ENCODE assay signal across 1 cellular context in the genomic region with DNA sequence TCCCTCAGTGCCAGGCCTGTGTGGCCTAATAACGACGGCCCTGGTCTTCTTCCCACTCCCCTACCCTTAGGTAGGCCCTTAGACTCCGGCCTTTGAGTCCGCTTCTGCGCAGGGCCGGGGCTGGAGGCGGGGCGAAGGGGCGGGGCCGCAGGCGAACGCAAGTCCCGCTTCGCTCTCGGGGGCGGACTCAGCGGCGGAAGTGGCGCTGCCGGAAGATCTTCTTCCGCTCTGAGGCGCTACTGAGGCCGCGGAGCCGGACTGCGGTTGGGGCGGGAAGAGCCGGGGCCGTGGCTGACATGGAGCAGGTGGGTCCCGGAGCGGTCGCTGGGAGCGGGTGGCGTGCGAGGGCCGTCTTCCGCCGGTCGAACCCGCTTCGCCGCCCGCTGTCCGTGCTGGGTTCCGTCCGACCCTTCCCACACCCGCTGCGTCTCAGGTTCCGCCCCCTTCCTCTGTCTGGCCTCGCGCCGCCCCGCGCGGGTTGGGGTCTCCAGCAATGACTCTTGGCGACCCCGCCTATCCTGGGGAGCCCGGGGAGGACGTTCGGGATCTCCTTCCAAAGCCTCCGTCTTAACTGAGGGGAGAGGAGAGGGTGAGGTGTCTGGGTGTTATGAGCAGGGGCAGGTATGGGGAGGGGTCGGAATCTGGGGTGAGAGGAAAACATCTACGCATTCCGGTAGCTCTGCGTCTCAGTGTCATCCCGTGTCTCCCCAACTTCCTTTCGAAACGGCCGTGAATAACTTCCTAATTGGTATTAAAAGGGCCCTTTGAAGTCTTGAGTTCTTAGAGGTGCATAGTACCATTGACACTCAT.
A peak's percentile ranks its signal among the peaks of the same experiment; 100 is the strongest.
TF ChIP-seq lines count a peak whose summit lies in the region.

A gene (plus strand): TSS at position 218 of the 810 bp plus-strand sequence. CDS start 16,388 bp downstream, outside the sequence.

TF ChIP-seq in HEK293, 187 proteins besides CTCF, POLR2A, EP300 and RAD21 (continued from another document and continues in another):
- TF ChIP-seq, protein P1, sequence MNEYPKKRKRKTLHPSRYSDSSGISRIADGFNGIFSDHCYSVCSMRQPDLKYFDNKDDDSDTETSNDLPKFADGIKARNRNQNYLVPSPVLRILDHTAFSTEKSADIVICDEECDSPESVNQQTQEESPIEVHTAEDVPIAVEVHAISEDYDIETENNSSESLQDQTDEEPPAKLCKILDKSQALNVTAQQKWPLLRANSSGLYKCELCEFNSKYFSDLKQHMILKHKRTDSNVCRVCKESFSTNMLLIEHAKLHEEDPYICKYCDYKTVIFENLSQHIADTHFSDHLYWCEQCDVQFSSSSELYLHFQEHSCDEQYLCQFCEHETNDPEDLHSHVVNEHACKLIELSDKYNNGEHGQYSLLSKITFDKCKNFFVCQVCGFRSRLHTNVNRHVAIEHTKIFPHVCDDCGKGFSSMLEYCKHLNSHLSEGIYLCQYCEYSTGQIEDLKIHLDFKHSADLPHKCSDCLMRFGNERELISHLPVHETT (tag by site-specific recombination; IDR thresholded peaks at IDR 0.05), result peak; percentile 64; the same call in 1 of the 2 replicates
- TF ChIP-seq, protein P2, sequence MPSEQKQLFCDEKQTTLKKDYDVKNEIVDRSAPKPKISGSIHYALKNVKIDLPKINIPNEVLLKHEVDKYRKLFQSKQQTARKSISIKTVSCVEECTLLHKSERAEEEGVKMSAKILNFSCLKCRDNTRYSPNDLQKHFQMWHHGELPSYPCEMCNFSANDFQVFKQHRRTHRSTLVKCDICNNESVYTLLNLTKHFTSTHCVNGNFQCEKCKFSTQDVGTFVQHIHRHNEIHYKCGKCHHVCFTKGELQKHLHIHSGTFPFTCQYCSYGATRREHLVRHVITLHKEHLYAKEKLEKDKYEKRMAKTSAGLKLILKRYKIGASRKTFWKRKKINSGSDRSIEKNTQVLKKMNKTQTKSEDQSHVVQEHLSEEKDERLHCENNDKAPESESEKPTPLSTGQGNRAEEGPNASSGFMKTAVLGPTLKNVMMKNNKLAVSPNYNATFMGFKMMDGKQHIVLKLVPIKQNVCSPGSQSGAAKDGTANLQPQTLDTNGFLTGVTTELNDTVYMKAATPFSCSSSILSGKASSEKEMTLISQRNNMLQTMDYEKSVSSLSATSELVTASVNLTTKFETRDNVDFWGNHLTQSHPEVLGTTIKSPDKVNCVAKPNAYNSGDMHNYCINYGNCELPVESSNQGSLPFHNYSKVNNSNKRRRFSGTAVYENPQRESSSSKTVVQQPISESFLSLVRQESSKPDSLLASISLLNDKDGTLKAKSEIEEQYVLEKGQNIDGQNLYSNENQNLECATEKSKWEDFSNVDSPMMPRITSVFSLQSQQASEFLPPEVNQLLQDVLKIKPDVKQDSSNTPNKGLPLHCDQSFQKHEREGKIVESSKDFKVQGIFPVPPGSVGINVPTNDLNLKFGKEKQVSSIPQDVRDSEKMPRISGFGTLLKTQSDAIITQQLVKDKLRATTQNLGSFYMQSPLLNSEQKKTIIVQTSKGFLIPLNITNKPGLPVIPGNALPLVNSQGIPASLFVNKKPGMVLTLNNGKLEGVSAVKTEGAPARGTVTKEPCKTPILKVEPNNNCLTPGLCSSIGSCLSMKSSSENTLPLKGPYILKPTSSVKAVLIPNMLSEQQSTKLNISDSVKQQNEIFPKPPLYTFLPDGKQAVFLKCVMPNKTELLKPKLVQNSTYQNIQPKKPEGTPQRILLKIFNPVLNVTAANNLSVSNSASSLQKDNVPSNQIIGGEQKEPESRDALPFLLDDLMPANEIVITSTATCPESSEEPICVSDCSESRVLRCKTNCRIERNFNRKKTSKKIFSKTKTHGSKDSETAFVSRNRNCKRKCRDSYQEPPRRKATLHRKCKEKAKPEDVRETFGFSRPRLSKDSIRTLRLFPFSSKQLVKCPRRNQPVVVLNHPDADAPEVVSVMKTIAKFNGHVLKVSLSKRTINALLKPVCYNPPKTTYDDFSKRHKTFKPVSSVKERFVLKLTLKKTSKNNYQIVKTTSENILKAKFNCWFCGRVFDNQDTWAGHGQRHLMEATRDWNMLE (tag by site-specific recombination; conservative IDR thresholded peaks at IDR 0.05; ENCODE audit: low read depth), result 0 out of 2 replicates have a peak, but pooled peaks have one; percentile 41
- no peak for TF ChIP-seq ZNF350 (tag by site-specific recombination; IDR thresholded peaks at IDR 0.05)
- TF ChIP-seq, protein P3, sequence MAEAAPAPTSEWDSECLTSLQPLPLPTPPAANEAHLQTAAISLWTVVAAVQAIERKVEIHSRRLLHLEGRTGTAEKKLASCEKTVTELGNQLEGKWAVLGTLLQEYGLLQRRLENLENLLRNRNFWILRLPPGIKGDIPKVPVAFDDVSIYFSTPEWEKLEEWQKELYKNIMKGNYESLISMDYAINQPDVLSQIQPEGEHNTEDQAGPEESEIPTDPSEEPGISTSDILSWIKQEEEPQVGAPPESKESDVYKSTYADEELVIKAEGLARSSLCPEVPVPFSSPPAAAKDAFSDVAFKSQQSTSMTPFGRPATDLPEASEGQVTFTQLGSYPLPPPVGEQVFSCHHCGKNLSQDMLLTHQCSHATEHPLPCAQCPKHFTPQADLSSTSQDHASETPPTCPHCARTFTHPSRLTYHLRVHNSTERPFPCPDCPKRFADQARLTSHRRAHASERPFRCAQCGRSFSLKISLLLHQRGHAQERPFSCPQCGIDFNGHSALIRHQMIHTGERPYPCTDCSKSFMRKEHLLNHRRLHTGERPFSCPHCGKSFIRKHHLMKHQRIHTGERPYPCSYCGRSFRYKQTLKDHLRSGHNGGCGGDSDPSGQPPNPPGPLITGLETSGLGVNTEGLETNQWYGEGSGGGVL (tag by site-specific recombination; IDR thresholded peaks at IDR 0.05), result peak; percentile 33; the same call in 1 of the 2 replicates
- TF ChIP-seq ZNF433 (tag by site-specific recombination; IDR thresholded peaks at IDR 0.05; ENCODE audit: low read depth), result no peak
- no peak for TF ChIP-seq ZNF658 (tag by site-specific recombination; IDR thresholded peaks at IDR 0.05)
- TF ChIP-seq HOXA7 (CRISPR knock-in tag; IDR thresholded peaks at IDR 0.05; ENCODE audit: borderline replicate concordance), result no peak
- no peak for TF ChIP-seq ZNF510 (tag by site-specific recombination; IDR thresholded peaks at IDR 0.05; ENCODE audit: insufficient replicate concordance)
- peak; percentile 64 for TF ChIP-seq YY1 (tag by site-specific recombination; IDR thresholded peaks at IDR 0.05)
- TF ChIP-seq ZNF792 (tag by site-specific recombination; IDR thresholded peaks at IDR 0.05), result no peak
- TF ChIP-seq ZFHX2 (tag by site-specific recombination; conservative IDR thresholded peaks at IDR 0.05), result peak; percentile 66
- peak; percentile 44; the same call in 1 of the 2 replicates for TF ChIP-seq ZNF10 (tag by site-specific recombination; IDR thresholded peaks at IDR 0.05)
- peak; percentile 71 for TF ChIP-seq ZNF335 (tag by site-specific recombination; conservative IDR thresholded peaks at IDR 0.05)
- peak; percentile 88 for TF ChIP-seq ZEB2 (tag by site-specific recombination; IDR thresholded peaks at IDR 0.05)
- TF ChIP-seq ZNF670 (tag by site-specific recombination; IDR thresholded peaks at IDR 0.05; ENCODE audit: low read depth), result no peak
- TF ChIP-seq ZNF654 (tag by site-specific recombination; IDR thresholded peaks at IDR 0.05; ENCODE audit: low read depth), result no peak
- no peak for TF ChIP-seq ZNF223 (tag by site-specific recombination; IDR thresholded peaks at IDR 0.05)
- TF ChIP-seq ZNF514 (tag by site-specific recombination; IDR thresholded peaks at IDR 0.05), result no peak
- no peak for TF ChIP-seq SALL2 (tag by site-specific recombination; IDR thresholded peaks at IDR 0.05; ENCODE audit: borderline replicate concordance)
- TF ChIP-seq ZFP37 (tag by site-specific recombination; IDR thresholded peaks at IDR 0.05), result peak; percentile 67
- TF ChIP-seq ZNF16 (tag by site-specific recombination; IDR thresholded peaks at IDR 0.05; ENCODE audit: low read depth), result no peak
- peak; percentile 87; the same call in 1 of the 2 replicates for TF ChIP-seq ZNF561 (tag by site-specific recombination; IDR thresholded peaks at IDR 0.05; ENCODE audit: borderline replicate concordance)
- no peak for TF ChIP-seq ZNF785 (tag by site-specific recombination; IDR thresholded peaks at IDR 0.05)
- no peak for TF ChIP-seq ZNF48 (tag by site-specific recombination; IDR thresholded peaks at IDR 0.05)
- peak; percentile 96 for TF ChIP-seq KLF16 (tag by site-specific recombination; IDR thresholded peaks at IDR 0.05)
- TF ChIP-seq ZNF600 (tag by site-specific recombination; IDR thresholded peaks at IDR 0.05), result peak; percentile 88
- TF ChIP-seq, protein P4, sequence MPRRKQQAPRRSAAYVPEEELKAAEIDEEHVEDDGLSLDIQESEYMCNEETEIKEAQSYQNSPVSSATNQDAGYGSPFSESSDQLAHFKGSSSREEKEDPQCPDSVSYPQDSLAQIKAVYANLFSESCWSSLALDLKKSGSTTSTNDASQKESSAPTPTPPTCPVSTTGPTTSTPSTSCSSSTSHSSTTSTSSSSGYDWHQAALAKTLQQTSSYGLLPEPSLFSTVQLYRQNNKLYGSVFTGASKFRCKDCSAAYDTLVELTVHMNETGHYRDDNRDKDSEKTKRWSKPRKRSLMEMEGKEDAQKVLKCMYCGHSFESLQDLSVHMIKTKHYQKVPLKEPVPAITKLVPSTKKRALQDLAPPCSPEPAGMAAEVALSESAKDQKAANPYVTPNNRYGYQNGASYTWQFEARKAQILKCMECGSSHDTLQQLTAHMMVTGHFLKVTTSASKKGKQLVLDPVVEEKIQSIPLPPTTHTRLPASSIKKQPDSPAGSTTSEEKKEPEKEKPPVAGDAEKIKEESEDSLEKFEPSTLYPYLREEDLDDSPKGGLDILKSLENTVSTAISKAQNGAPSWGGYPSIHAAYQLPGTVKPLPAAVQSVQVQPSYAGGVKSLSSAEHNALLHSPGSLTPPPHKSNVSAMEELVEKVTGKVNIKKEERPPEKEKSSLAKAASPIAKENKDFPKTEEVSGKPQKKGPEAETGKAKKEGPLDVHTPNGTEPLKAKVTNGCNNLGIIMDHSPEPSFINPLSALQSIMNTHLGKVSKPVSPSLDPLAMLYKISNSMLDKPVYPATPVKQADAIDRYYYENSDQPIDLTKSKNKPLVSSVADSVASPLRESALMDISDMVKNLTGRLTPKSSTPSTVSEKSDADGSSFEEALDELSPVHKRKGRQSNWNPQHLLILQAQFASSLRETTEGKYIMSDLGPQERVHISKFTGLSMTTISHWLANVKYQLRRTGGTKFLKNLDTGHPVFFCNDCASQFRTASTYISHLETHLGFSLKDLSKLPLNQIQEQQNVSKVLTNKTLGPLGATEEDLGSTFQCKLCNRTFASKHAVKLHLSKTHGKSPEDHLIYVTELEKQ (tag by site-specific recombination; IDR thresholded peaks at IDR 0.05; ENCODE audit: borderline replicate concordance), result no peak
- TF ChIP-seq, protein P5, sequence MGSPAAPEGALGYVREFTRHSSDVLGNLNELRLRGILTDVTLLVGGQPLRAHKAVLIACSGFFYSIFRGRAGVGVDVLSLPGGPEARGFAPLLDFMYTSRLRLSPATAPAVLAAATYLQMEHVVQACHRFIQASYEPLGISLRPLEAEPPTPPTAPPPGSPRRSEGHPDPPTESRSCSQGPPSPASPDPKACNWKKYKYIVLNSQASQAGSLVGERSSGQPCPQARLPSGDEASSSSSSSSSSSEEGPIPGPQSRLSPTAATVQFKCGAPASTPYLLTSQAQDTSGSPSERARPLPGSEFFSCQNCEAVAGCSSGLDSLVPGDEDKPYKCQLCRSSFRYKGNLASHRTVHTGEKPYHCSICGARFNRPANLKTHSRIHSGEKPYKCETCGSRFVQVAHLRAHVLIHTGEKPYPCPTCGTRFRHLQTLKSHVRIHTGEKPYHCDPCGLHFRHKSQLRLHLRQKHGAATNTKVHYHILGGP (tag by site-specific recombination; IDR thresholded peaks at IDR 0.05), result no peak
- peak; percentile 96 for TF ChIP-seq KLF9 (tag by site-specific recombination; IDR thresholded peaks at IDR 0.05; ENCODE audit: low read depth)
- no peak for TF ChIP-seq ZNF174 (tag by site-specific recombination; IDR thresholded peaks at IDR 0.05)
- TF ChIP-seq ZNF274 (IDR thresholded peaks at IDR 0.05; ENCODE audit: low read length), result no peak
- TF ChIP-seq ZNF274 (tag by site-specific recombination; IDR thresholded peaks at IDR 0.05; ENCODE audit: borderline replicate concordance), result no peak
- TF ChIP-seq, protein P6, sequence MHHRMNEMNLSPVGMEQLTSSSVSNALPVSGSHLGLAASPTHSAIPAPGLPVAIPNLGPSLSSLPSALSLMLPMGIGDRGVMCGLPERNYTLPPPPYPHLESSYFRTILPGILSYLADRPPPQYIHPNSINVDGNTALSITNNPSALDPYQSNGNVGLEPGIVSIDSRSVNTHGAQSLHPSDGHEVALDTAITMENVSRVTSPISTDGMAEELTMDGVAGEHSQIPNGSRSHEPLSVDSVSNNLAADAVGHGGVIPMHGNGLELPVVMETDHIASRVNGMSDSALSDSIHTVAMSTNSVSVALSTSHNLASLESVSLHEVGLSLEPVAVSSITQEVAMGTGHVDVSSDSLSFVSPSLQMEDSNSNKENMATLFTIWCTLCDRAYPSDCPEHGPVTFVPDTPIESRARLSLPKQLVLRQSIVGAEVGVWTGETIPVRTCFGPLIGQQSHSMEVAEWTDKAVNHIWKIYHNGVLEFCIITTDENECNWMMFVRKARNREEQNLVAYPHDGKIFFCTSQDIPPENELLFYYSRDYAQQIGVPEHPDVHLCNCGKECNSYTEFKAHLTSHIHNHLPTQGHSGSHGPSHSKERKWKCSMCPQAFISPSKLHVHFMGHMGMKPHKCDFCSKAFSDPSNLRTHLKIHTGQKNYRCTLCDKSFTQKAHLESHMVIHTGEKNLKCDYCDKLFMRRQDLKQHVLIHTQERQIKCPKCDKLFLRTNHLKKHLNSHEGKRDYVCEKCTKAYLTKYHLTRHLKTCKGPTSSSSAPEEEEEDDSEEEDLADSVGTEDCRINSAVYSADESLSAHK (tag by site-specific recombination; IDR thresholded peaks at IDR 0.05), result peak; percentile 58; the same call in 1 of the 2 replicates
- peak; percentile 65 for TF ChIP-seq ZSCAN30 (tag by site-specific recombination; IDR thresholded peaks at IDR 0.05)
- TF ChIP-seq ZNF391 (tag by site-specific recombination; IDR thresholded peaks at IDR 0.05; ENCODE audit: borderline replicate concordance, low read depth), result 0 out of 2 replicates have a peak, but pooled peaks have one; percentile 74
- TF ChIP-seq ZBTB17 (tag by site-specific recombination; IDR thresholded peaks at IDR 0.05), result peak; percentile 56; the same call in 1 of the 2 replicates
- no peak for TF ChIP-seq ZNF138 (tag by site-specific recombination; IDR thresholded peaks at IDR 0.05; ENCODE audit: borderline replicate concordance)
- no peak for TF ChIP-seq ZNF292 (tag by site-specific recombination; IDR thresholded peaks at IDR 0.05; ENCODE audit: borderline replicate concordance, low read depth)
- no peak; the same call in 1 of the 2 replicates for TF ChIP-seq KLF10 (tag by site-specific recombination; IDR thresholded peaks at IDR 0.05)
- TF ChIP-seq, protein P7, sequence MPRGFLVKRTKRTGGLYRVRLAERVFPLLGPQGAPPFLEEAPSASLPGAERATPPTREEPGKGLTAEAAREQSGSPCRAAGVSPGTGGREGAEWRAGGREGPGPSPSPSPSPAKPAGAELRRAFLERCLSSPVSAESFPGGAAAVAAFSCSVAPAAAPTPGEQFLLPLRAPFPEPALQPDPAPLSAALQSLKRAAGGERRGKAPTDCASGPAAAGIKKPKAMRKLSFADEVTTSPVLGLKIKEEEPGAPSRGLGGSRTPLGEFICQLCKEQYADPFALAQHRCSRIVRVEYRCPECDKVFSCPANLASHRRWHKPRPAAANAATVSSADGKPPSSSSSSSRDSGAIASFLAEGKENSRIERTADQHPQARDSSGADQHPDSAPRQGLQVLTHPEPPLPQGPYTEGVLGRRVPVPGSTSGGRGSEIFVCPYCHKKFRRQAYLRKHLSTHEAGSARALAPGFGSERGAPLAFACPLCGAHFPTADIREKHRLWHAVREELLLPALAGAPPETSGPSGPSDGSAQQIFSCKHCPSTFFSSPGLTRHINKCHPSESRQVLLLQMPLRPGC (tag by site-specific recombination; IDR thresholded peaks at IDR 0.05), result peak; percentile 62
